ENCODE assay signal across 8 cellular contexts in the genomic region with DNA sequence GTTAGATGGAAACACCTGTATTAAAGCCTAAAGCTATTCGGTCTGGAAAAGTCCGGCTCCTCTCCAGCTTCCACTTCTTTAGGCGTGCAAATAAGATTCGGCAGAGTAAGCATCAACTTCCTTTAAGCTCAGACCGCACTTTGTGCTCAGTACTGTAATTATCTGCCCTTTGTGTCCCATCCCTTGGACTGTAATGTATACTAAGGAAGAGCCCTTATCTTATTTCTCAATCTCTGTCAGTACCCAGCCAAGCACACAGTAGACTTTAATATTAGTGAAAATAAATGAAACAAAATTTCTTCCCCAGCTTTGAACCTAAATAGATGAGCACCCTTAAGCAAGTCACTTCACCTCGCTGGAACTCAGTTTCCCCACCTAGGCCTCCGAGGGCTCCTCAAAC. TPM values are rescaled to one million over a fixed set of nuclear protein-coding genes. Genes with fewer than 3 reads are reported as not detected.
DNase-seq lines count a peak whose midpoint lies in the region; ATAC-seq, FAIRE-seq and TF ChIP-seq lines count a peak whose summit lies in the region.

No MANE protein-coding gene starts in this region.

- no peak for TF ChIP-seq POLR2A in GM12891 (IDR thresholded peaks at IDR 0.05; ENCODE audit: low read depth, low read length)

- H3K9me3 Mint-ChIP-seq in Calu3 (ENCODE audit: low read depth, unreplicated experiment) = peaks cover 2% of the 10 kb centered on the region

- H3K36me3 ChIP-seq in colonic mucosa (no peaks in the 10 kb centered on the region), upper lobe of right lung (no peaks in the 10 kb centered on the region)

- peak overlapping the region; percentile 66 for H3K4me3 ChIP-seq in colonic mucosa
- peak overlapping the region; percentile 90 for H3K4me3 ChIP-seq in upper lobe of right lung

- no peak for FAIRE-seq in GM12891 (lab: Jason Lieb, UNC)

- peaks cover 23% of the 10 kb centered on the region for H3K4me1 Mint-ChIP-seq in Calu3 (ENCODE audit: low read depth, unreplicated experiment)

- intact Hi-C loops in Calu3 (cut with micrococcal nuclease; ENCODE audit: unreplicated experiment) = loop anchor here (10.0 kb wide), 1 partner anchor 101 kb away; no protein-coding TSS in a partner anchor
- intact Hi-C loops in colonic mucosa (cut with DNase I) = loop anchor here (5.0 to 10.0 kb wide), 2 partner anchors 49 to 143 kb away; a partner anchor contains a TSS
- intact Hi-C loops in upper lobe of right lung (cut with DNase I) = no loop called here

- TF ChIP-seq CTCF in Calu3 (IDR thresholded peaks at IDR 0.05; ENCODE audit: unreplicated experiment) (no peak), colonic mucosa (IDR thresholded peaks at IDR 0.05) (no peak), upper lobe of right lung (IDR thresholded peaks at IDR 0.05) (no peak)

- H3K27ac ChIP-seq in colonic mucosa (peak overlapping the region; percentile 93), upper lobe of right lung (peak overlapping the region; percentile 88)

- H3K9me3 ChIP-seq in colonic mucosa (no peaks in the 10 kb centered on the region), upper lobe of right lung (no peaks in the 10 kb centered on the region)

- peak overlapping the region; percentile 67 for H3K27ac Mint-ChIP-seq in Calu3 (ENCODE audit: unreplicated experiment)

- H3K4me3 Mint-ChIP-seq in Calu3 (ENCODE audit: low read depth, unreplicated experiment) = peak overlapping the region; percentile 84

- no TSS peak for BruUV-seq in Calu3 (replicated peaks; lab: Mats Ljungman, UMichigan)

- H3K27me3 Mint-ChIP-seq in Calu3 (ENCODE audit: unreplicated experiment) = no peaks in the 10 kb centered on the region

- CTCF ChIA-PET in Calu3 (lab: Charles Lee) = interaction anchor here (0.5 to 3.0 kb wide), 11 partner anchors 22 to 623 kb away, joined by 3 to 29 read pairs (median 4); a partner anchor contains a TSS

- peaks cover 25% of the 10 kb centered on the region for H3K36me3 Mint-ChIP-seq in Calu3 (ENCODE audit: insufficient read depth, unreplicated experiment)

- H3K4me1 ChIP-seq in colonic mucosa = peaks cover 3% of the 10 kb centered on the region
- peaks cover 30% of the 10 kb centered on the region for H3K4me1 ChIP-seq in upper lobe of right lung

- peak; percentile 13 for ATAC-seq in GM21737 (IDR thresholded peaks at IDR 0.05; ENCODE audit: unreplicated experiment)
- peak; percentile 44 for ATAC-seq in upper lobe of right lung

- no peak for DNase-seq in Calu3
- DNase-seq in NOMO-1 treated with DMSO at 0.1 percent for 48 hours (lab: John Stamatoyannopoulos, UW; ENCODE audit: unreplicated experiment) = peak; percentile 46
- peak; percentile 26 for DNase-seq in colonic mucosa
- DNase-seq in medulla oblongata (ENCODE audit: extremely low spot score) = peak; percentile 55
- no peak for DNase-seq in upper lobe of right lung
- no peak for DNase-seq in GM12891 (ENCODE audit: insufficient read length, low spot score)
- DNase-seq in mesenteric fat pad (ENCODE audit: low spot score) = no peak

- no peaks in the 10 kb centered on the region for H3K27me3 ChIP-seq in colonic mucosa
- H3K27me3 ChIP-seq in upper lobe of right lung = no peaks in the 10 kb centered on the region

- H3K9ac ChIP-seq in colonic mucosa (ENCODE audit: low read depth in 2 of 2, low read length in 2 of 2) = peak overlapping the region; percentile 26 to 60

TF ChIP-seq in GM12891, 5 proteins besides CTCF, POLR2A, EP300 and RAD21:
- TF ChIP-seq SPI1 (IDR thresholded peaks at IDR 0.05; ENCODE audit: low read depth, low read length) = no peak
- TF ChIP-seq PAX5 (IDR thresholded peaks at IDR 0.05; ENCODE audit: insufficient read depth, low read length, severe bottlenecking) = no peak
- TF ChIP-seq POLR2AphosphoS5 (IDR thresholded peaks at IDR 0.05; ENCODE audit: low read depth, low read length) = no peak
- TF ChIP-seq POU2F2 (IDR thresholded peaks at IDR 0.05; ENCODE audit: low read depth, low read length) = no peak
- TF ChIP-seq TAF1 (IDR thresholded peaks at IDR 0.05; ENCODE audit: low read depth, low read length) = no peak

RNA-seq across cellular contexts. Expression of a gene that starts 0.5 kb away (rescaled TPM):
- total RNA-seq in Calu3 (2022) (24.8 and 49.0 TPM in 2 replicates), colonic mucosa (1 to 10 TPM; 3.0 to 8.5 TPM), upper lobe of right lung (20.0 TPM), mesenteric fat pad (11.0 TPM)
- polyA plus RNA-seq in GM12891 (2012; ENCODE audit: low read depth, missing spikeins) = 2.9 TPM

RNA-seq across cellular contexts. Expression of a gene that starts 26.6 kb away (rescaled TPM):
- total RNA-seq in Calu3 (2022) (4.1 and 4.4 TPM in 2 replicates), colonic mucosa (10 to 100 TPM in 1 of 2 donors, 1 to 10 TPM in 1; 7.4 to 10.9 TPM), upper lobe of right lung (8.8 TPM), mesenteric fat pad (8.1 TPM)
- polyA plus RNA-seq in GM12891 (2012; ENCODE audit: low read depth, missing spikeins) = 59.3 TPM

RNA-seq across cellular contexts. Expression of a gene that starts 26.9 kb away (rescaled TPM):
- total RNA-seq in Calu3 (2022) (13.8 TPM in 2 replicates), colonic mucosa (10 to 100 TPM; 11.9 to 17.4 TPM), upper lobe of right lung (14.6 TPM), mesenteric fat pad (13.2 TPM)
- polyA plus RNA-seq in GM12891 (2012; ENCODE audit: low read depth, missing spikeins) = 9.8 TPM

RNA-seq across cellular contexts. Expression of a gene that starts 47.5 kb away (rescaled TPM):
- total RNA-seq in Calu3 (2022) (48.1 and 49.6 TPM in 2 replicates), colonic mucosa (10 to 100 TPM; 53.3 to 77.0 TPM), upper lobe of right lung (38.2 TPM), mesenteric fat pad (41.9 TPM)
- 53.2 TPM for polyA plus RNA-seq in GM12891 (2012; ENCODE audit: low read depth, missing spikeins)

Comparison
In these comparisons a context has a peak if more than half of its experiments do, and no peak if none do; other contexts are left out.
1. DNase-seq: peak in NOMO-1 treated with DMSO at 0.1 percent for 48 hours (single experiment), colonic mucosa (single experiment) and medulla oblongata (single experiment); none in Calu3 (single experiment), upper lobe of right lung (single experiment), GM12891 (single experiment) and mesenteric fat pad (single experiment).